1 cellular context compared by ENCODE assay signal in the genomic region with DNA sequence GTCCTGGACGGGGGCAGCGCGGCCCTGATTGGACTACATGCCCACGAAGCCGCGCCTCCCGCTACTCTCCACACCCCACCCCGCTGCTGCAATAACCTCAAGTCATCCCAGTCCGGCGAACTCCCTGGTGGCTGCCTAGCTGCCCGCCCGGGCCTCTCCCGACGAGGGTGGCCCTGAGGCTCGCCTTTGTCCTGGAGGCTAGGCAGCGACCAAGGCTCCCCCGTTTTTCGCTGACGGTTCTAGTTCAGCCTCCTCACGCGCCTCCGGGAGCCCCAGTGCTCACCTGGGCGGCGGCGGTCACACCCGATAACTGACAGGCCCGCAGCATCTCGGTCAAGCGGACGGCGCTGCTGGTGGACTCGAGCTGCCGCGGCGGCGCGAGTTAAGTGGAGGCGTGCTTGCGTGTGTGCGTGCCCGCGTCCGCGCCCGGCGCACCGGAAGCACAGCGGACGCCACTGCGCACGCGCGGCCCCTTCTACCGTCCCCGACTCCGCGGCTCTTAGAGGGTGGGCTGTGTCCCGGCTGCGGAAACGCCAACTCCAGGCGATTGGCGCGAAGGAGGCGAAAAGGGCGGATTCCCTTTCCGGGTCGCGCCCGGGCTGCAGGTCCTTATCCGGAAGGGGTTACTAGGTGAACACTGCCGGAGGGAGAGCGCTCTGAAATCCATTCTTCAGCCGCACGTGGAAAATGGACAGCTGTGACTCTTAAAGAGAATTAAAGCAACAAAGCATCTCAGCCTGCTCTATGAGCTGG.
TF ChIP-seq lines count a peak whose summit lies in the region.

Gene IMMT, minus strand, starts transcription at position 408 of the 753 bp plus-strand sequence. Its CDS starts 80 bp downstream, at position 328.

TF ChIP-seq in HepG2, 621 proteins besides CTCF, POLR2A, EP300 and RAD21 (continued from another document and continues in another):
- TF ChIP-seq FOSL1 (CRISPR knock-in tag; IDR thresholded peaks at IDR 0.05; ENCODE audit: borderline replicate concordance) (no peak), GFI1 (CRISPR knock-in tag; IDR thresholded peaks at IDR 0.05; ENCODE audit: borderline replicate concordance) (no peak; the same call in 1 of the 2 replicates), SRSF9 (IDR thresholded peaks at IDR 0.05; ENCODE audit: borderline replicate concordance, insufficient read depth, low read depth, low read length, poor library complexity, severe bottlenecking) (no peak), KLF11 (CRISPR knock-in tag; IDR thresholded peaks at IDR 0.05) (peak; percentile 34; the same call in 1 of the 2 replicates), HOXA5 (CRISPR knock-in tag; IDR thresholded peaks at IDR 0.05) (peak; percentile 51), ZNF20 (CRISPR knock-in tag; IDR thresholded peaks at IDR 0.05) (0 out of 2 replicates have a peak, but pooled peaks have one; percentile 78), DNMT1 (CRISPR knock-in tag; IDR thresholded peaks at IDR 0.05) (0 out of 2 replicates have a peak, but pooled peaks have one; percentile 49), MAZ (IDR thresholded peaks at IDR 0.05; ENCODE audit: borderline replicate concordance, low read depth, low read length) (peak; percentile 70; the same call in 1 of the 2 replicates), MAZ (CRISPR knock-in tag; IDR thresholded peaks at IDR 0.05; ENCODE audit: low read depth) (peak; percentile 89), ZNF543 (CRISPR knock-in tag; IDR thresholded peaks at IDR 0.05) (peak; percentile 92), ZNF737 (CRISPR knock-in tag; IDR thresholded peaks at IDR 0.05; ENCODE audit: borderline replicate concordance) (peak; percentile 94), NR2F1 (CRISPR knock-in tag; IDR thresholded peaks at IDR 0.05) (no peak; a peak in 1 of 4 replicates), ZNF432 (CRISPR knock-in tag; IDR thresholded peaks at IDR 0.05; ENCODE audit: borderline replicate concordance) (no peak), NFYC (CRISPR knock-in tag; IDR thresholded peaks at IDR 0.05) (peak; percentile 79), PHB2 (IDR thresholded peaks at IDR 0.05; ENCODE audit: partially characterized antibody) (no peak), CBX5 (CRISPR knock-in tag; IDR thresholded peaks at IDR 0.05; ENCODE audit: borderline replicate concordance) (no peak), ZBTB10 (CRISPR knock-in tag; IDR thresholded peaks at IDR 0.05; ENCODE audit: borderline replicate concordance) (0 out of 2 replicates have a peak, but pooled peaks have one; percentile 24), SETDB1 (CRISPR knock-in tag; IDR thresholded peaks at IDR 0.05; ENCODE audit: borderline replicate concordance) (no peak), ZNF646 (CRISPR knock-in tag; IDR thresholded peaks at IDR 0.05) (no peak), HNRNPK (IDR thresholded peaks at IDR 0.05; ENCODE audit: low read depth, low read length, poor library complexity, severe bottlenecking) (peak; percentile 59), ZNF232 (CRISPR knock-in tag; IDR thresholded peaks at IDR 0.05; ENCODE audit: borderline replicate concordance) (peak; percentile 87; the same call in 1 of the 2 replicates), AHR (CRISPR knock-in tag; IDR thresholded peaks at IDR 0.05) (peak; percentile 98), KDM2A (CRISPR knock-in tag; IDR thresholded peaks at IDR 0.05; ENCODE audit: borderline replicate concordance, low read depth) (peak; percentile 98), ZNF292 (CRISPR knock-in tag; IDR thresholded peaks at IDR 0.05; ENCODE audit: borderline replicate concordance, low read depth) (no peak), ETV5 (CRISPR knock-in tag; IDR thresholded peaks at IDR 0.05; ENCODE audit: borderline replicate concordance) (peak; percentile 87), FOXK2 (IDR thresholded peaks at IDR 0.05) (0 out of 2 replicates have a peak, but pooled peaks have one; percentile 1), ZNF891 (CRISPR knock-in tag; IDR thresholded peaks at IDR 0.05) (no peak; the same call in none of the 2 replicates), SOX6 (IDR thresholded peaks at IDR 0.05) (no peak), SOX6 (CRISPR knock-in tag; IDR thresholded peaks at IDR 0.05) (peak; percentile 87), MYNN (CRISPR knock-in tag; IDR thresholded peaks at IDR 0.05; ENCODE audit: low read depth) (no peak; the same call in none of the 2 replicates), ZSCAN25 (CRISPR knock-in tag; IDR thresholded peaks at IDR 0.05) (peak; percentile 56), ZHX1 (CRISPR knock-in tag; IDR thresholded peaks at IDR 0.05; ENCODE audit: low read depth) (peak; percentile 79; the same call in 1 of the 2 replicates)
- TF ChIP-seq, protein P1, sequence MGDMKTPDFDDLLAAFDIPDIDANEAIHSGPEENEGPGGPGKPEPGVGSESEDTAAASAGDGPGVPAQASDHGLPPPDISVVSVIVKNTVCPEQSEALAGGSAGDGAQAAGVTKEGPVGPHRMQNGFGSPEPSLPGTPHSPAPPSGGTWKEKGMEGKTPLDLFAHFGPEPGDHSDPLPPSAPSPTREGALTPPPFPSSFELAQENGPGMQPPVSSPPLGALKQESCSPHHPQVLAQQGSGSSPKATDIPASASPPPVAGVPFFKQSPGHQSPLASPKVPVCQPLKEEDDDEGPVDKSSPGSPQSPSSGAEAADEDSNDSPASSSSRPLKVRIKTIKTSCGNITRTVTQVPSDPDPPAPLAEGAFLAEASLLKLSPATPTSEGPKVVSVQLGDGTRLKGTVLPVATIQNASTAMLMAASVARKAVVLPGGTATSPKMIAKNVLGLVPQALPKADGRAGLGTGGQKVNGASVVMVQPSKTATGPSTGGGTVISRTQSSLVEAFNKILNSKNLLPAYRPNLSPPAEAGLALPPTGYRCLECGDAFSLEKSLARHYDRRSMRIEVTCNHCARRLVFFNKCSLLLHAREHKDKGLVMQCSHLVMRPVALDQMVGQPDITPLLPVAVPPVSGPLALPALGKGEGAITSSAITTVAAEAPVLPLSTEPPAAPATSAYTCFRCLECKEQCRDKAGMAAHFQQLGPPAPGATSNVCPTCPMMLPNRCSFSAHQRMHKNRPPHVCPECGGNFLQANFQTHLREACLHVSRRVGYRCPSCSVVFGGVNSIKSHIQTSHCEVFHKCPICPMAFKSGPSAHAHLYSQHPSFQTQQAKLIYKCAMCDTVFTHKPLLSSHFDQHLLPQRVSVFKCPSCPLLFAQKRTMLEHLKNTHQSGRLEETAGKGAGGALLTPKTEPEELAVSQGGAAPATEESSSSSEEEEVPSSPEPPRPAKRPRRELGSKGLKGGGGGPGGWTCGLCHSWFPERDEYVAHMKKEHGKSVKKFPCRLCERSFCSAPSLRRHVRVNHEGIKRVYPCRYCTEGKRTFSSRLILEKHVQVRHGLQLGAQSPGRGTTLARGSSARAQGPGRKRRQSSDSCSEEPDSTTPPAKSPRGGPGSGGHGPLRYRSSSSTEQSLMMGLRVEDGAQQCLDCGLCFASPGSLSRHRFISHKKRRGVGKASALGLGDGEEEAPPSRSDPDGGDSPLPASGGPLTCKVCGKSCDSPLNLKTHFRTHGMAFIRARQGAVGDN (CRISPR knock-in tag; IDR thresholded peaks at IDR 0.05), result peak; percentile 98
- TF ChIP-seq, protein P2, sequence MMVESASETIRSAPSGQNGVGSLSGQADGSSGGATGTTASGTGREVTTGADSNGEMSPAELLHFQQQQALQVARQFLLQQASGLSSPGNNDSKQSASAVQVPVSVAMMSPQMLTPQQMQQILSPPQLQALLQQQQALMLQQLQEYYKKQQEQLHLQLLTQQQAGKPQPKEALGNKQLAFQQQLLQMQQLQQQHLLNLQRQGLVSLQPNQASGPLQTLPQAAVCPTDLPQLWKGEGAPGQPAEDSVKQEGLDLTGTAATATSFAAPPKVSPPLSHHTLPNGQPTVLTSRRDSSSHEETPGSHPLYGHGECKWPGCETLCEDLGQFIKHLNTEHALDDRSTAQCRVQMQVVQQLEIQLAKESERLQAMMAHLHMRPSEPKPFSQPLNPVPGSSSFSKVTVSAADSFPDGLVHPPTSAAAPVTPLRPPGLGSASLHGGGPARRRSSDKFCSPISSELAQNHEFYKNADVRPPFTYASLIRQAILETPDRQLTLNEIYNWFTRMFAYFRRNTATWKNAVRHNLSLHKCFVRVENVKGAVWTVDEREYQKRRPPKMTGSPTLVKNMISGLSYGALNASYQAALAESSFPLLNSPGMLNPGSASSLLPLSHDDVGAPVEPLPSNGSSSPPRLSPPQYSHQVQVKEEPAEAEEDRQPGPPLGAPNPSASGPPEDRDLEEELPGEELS (CRISPR knock-in tag; IDR thresholded peaks at IDR 0.05), result peak; percentile 36; the same call in 1 of the 2 replicates
